ENCODE assay signal across 1 cellular context in genomic region chr12:22624908-22625646, GRCh38.
TF ChIP-seq lines count a peak whose summit lies in the region.

TSS of gene ETNK1 (plus strand) at chr12:22625171. CDS start at chr12:22625431, 260 bp downstream.

TF ChIP-seq in K562, 482 proteins besides CTCF, POLR2A, EP300 and RAD21 (continued from another document and continues in another):
- TF ChIP-seq TEAD1 (CRISPR knock-in tag; IDR thresholded peaks at IDR 0.05): peak in 1 of 2 experiments; percentile 58; a peak in 1 of 4 replicates
- no peak for TF ChIP-seq ZFP36 (IDR thresholded peaks at IDR 0.05; ENCODE audit: low read depth, low read length, partially characterized antibody)
- TF ChIP-seq CTCFL (IDR thresholded peaks at IDR 0.05; ENCODE audit: borderline replicate concordance, insufficient read depth, low read depth, low read length, poor library complexity, severe bottlenecking): no peak
- no peak for TF ChIP-seq ZNF23 (CRISPR knock-in tag; IDR thresholded peaks at IDR 0.05)
- TF ChIP-seq ZNF740 (CRISPR knock-in tag; IDR thresholded peaks at IDR 0.05): no peak
- no peak for TF ChIP-seq ZNF740 (tag; IDR thresholded peaks at IDR 0.05)
- TF ChIP-seq NONO (IDR thresholded peaks at IDR 0.05; ENCODE audit: low read depth in 2 of 2, low read length in 1 of 2): peak in 1 of 2 experiments; percentile 76; a peak in 1 of 4 replicates
- peak; percentile 89 for TF ChIP-seq CCNT2 (IDR thresholded peaks at IDR 0.05; ENCODE audit: borderline replicate concordance, extremely low read depth, insufficient read length, low read depth, low read length)
- TF ChIP-seq CEBPG (CRISPR knock-in tag; IDR thresholded peaks at IDR 0.05): no peak
- TF ChIP-seq CEBPG (tag; conservative IDR thresholded peaks at IDR 0.05 in 1 of 2, IDR thresholded peaks at IDR 0.05 in 1 of 2): no peak
- no peak; the same call in 1 of the 2 replicates for TF ChIP-seq STAT5A (IDR thresholded peaks at IDR 0.05; ENCODE audit: borderline replicate concordance, low read length)
- no peak for TF ChIP-seq E2F5 (CRISPR knock-in tag; IDR thresholded peaks at IDR 0.05)
- peak; percentile 45; the same call in 1 of the 2 replicates for TF ChIP-seq TAF7 (tag; IDR thresholded peaks at IDR 0.05)
- TF ChIP-seq ZBTB11 (CRISPR knock-in tag; IDR thresholded peaks at IDR 0.05): no peak
- no peak for TF ChIP-seq ZNF77 (CRISPR knock-in tag; IDR thresholded peaks at IDR 0.05)
- peak; percentile 74 for TF ChIP-seq ATF7 (IDR thresholded peaks at IDR 0.05)
- peak in 2 of 3 experiments; percentile 49 to 50 for TF ChIP-seq YY1 (IDR thresholded peaks at IDR 0.05; ENCODE audit: borderline replicate concordance in 1 of 3, control insufficient read depth in 1 of 3, extremely low read depth in 1 of 3, insufficient read depth in 3 of 3, insufficient read length in 1 of 3, insufficient replicate concordance in 2 of 3, low read depth in 1 of 3, low read length in 2 of 3)
- TF ChIP-seq TAF9B (IDR thresholded peaks at IDR 0.05; ENCODE audit: partially characterized antibody): peak; percentile 75
- no peak for TF ChIP-seq RCOR1 (IDR thresholded peaks at IDR 0.05; ENCODE audit: borderline replicate concordance in 1 of 2, low read depth in 2 of 2, low read length in 2 of 2)
- TF ChIP-seq ZNF143 (CRISPR knock-in tag; IDR thresholded peaks at IDR 0.05): peak; percentile 80
- no peak for TF ChIP-seq SMARCA5 (IDR thresholded peaks at IDR 0.05)
- TF ChIP-seq HNRNPLL (IDR thresholded peaks at IDR 0.05; ENCODE audit: low read depth, low read length, poor library complexity, severe bottlenecking): no peak
- TF ChIP-seq USF1 (CRISPR knock-in tag; IDR thresholded peaks at IDR 0.05): peak; percentile 74
- peak; percentile 61 for TF ChIP-seq JUND (IDR thresholded peaks at IDR 0.05; ENCODE audit: borderline replicate concordance, low read depth, low read length)
- peak; percentile 28; the same call in 1 of the 3 replicates for TF ChIP-seq JUND (tag; IDR thresholded peaks at IDR 0.05; ENCODE audit: borderline replicate concordance, low read depth, low read length)
- TF ChIP-seq CREB3 (tag; conservative IDR thresholded peaks at IDR 0.05; ENCODE audit: low read depth): no peak
- no peak for TF ChIP-seq ZNF398 (CRISPR knock-in tag; IDR thresholded peaks at IDR 0.05)
- TF ChIP-seq RFX1 (IDR thresholded peaks at IDR 0.05): no peak
- no peak for TF ChIP-seq THRA (IDR thresholded peaks at IDR 0.05)
- no peak for TF ChIP-seq CBFA2T2 (conservative IDR thresholded peaks at IDR 0.05)
- TF ChIP-seq CCAR2 (IDR thresholded peaks at IDR 0.05; ENCODE audit: low read depth, low read length): no peak
- no peak for TF ChIP-seq EWSR1 (IDR thresholded peaks at IDR 0.05; ENCODE audit: borderline replicate concordance, low read depth, partially characterized antibody)
- TF ChIP-seq TAF15 (IDR thresholded peaks at IDR 0.05; ENCODE audit: low read depth, low read length): no peak
- no peak for TF ChIP-seq ZNF830 (CRISPR knock-in tag; IDR thresholded peaks at IDR 0.05)
- TF ChIP-seq FOXM1 (IDR thresholded peaks at IDR 0.05; ENCODE audit: low read depth): no peak
- TF ChIP-seq FOXM1 (CRISPR knock-in tag; IDR thresholded peaks at IDR 0.05; ENCODE audit: low read depth): no peak
- no peak for TF ChIP-seq NEUROD1 (IDR thresholded peaks at IDR 0.05; ENCODE audit: borderline replicate concordance, low read depth, low read length, partially characterized antibody)
- TF ChIP-seq POLR2H (tag; IDR thresholded peaks at IDR 0.05; ENCODE audit: low read depth): peak; percentile 78
- peak; percentile 94; the same call in 1 of the 2 replicates for TF ChIP-seq KAT7 (CRISPR knock-in tag; IDR thresholded peaks at IDR 0.05; ENCODE audit: borderline replicate concordance)
- no peak for TF ChIP-seq FOSL1 (tag; conservative IDR thresholded peaks at IDR 0.05)
- TF ChIP-seq GTF3C2 (IDR thresholded peaks at IDR 0.05; ENCODE audit: borderline replicate concordance, extremely low read depth, insufficient read length): no peak
- TF ChIP-seq ZBED1 (IDR thresholded peaks at IDR 0.05): no peak
- TF ChIP-seq SP1 (CRISPR knock-in tag; IDR thresholded peaks at IDR 0.05): 0 out of 2 replicates have a peak, but pooled peaks have one; percentile 59
- no peak for TF ChIP-seq ZBTB49 (CRISPR knock-in tag; IDR thresholded peaks at IDR 0.05; ENCODE audit: borderline replicate concordance)
